ENCODE assay signal across 24 cellular contexts in the genomic region with DNA sequence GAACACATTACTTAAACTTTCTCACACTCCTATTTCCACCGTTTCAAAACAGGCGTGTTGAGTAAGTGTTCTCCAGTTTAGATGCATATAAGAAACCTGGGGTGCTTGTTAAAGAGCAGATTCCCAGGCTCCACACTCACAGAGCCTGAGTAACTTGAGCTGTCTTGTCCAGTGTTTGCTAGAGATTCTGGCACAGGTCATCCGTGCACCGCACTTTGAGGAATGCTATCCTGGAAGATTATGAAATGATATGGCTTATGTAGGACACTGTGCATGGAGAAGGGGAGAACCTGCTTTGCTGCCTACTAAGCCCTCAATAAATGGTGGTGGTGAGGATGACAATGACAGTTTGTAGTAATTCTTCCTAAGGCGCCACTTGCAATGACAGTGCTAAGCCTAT.
"Had no signal": no experiment of that assay in that cellular context is flagged by ENCODE, and none has a peak within 500 bp of the region (broad histone marks: within the 10 kb centered on the region; RNA-seq: fewer than 3 reads in every experiment).

No MANE protein-coding gene starts in this region.

- DNase-seq: activated B cell treated with CpG ODN at 0.5 μM for 24 hours; activated CD4-positive, alpha-beta T cell treated with anti-CD3 and anti-CD28 coated beads for 36 hours; activated CD4-positive, alpha-beta T cell treated with anti-CD3 and anti-CD28 coated beads, Interleukin-2, amount 50 U/mL, for 4 hours; activated CD8-positive, alpha-beta memory T cell treated with anti-CD3 and anti-CD28 coated beads for 24 hours; activated CD8-positive, alpha-beta memory T cell treated with anti-CD3 and anti-CD28 coated beads, Interleukin-2, amount 50 U/mL, for 4 hours; activated naive CD4-positive, alpha-beta T cell treated with Interleukin-2 at 50 U/mL for 16 hours; activated naive CD8-positive, alpha-beta T cell treated with anti-CD3 and anti-CD28 coated beads, Interleukin-2, amount 10 ng/mL, durations not matched to agents 7 days and 5 days; activated T-cell treated with anti-CD3 and anti-CD28 coated beads, Interleukin-2, amount 50 U/mL, for 24 hours; cortex of kidney; endodermal cell; esophagus squamous epithelium; kidney; occipital lobe; stimulated activated CD4-positive, alpha-beta T cell treated with anti-CD3 and anti-CD28 coated beads, Interleukin-2, amount 100 ng/mL, for 24 hours; stimulated activated naive CD8-positive, alpha-beta T cell treated with anti-CD3 and anti-CD28 coated beads, Interleukin-15, amount 100 ng/mL, for 72 hours; SW 1271; T-helper 17 cell; transverse colon had no signal

- H3K36me3 ChIP-seq: cardiac muscle cell, esophagus squamous epithelium, suprapubic skin, transverse colon had no signal

- H3K27me3 ChIP-seq: cardiac muscle cell, esophagus squamous epithelium, suprapubic skin, transverse colon had no signal

- H3K9me3 ChIP-seq: esophagus squamous epithelium, suprapubic skin, transverse colon had no signal

- H3K4me3 ChIP-seq: cardiac muscle cell, esophagus squamous epithelium, skin epidermis, suprapubic skin, transverse colon had no signal

- H3K27ac ChIP-seq: cardiac muscle cell, esophagus squamous epithelium, skin epidermis, suprapubic skin had no signal

- ATAC-seq: activated CD4-positive, alpha-beta T cell treated with anti-CD3 and anti-CD28 coated beads for 36 hours; activated T-helper 17 cell treated with anti-CD3 and anti-CD28 coated beads, Interleukin-2, amount 50 U/mL, for 72 hours; left lobe of liver; stimulated activated effector memory CD8-positive, alpha-beta T cell treated with anti-CD3 and anti-CD28 coated beads, Interleukin-12 subunit alpha, Interleukin-12 subunit beta, amount 100 ng/mL, for 72 hours; stimulated activated naive CD8-positive, alpha-beta T cell treated with anti-CD3 and anti-CD28 coated beads, Interleukin-15, amount 100 ng/mL, for 72 hours; T-helper 17 cell had no signal

- H3K4me1 ChIP-seq: esophagus squamous epithelium, suprapubic skin had no signal
